32 cellular contexts compared by ENCODE assay signal in the genomic region with DNA sequence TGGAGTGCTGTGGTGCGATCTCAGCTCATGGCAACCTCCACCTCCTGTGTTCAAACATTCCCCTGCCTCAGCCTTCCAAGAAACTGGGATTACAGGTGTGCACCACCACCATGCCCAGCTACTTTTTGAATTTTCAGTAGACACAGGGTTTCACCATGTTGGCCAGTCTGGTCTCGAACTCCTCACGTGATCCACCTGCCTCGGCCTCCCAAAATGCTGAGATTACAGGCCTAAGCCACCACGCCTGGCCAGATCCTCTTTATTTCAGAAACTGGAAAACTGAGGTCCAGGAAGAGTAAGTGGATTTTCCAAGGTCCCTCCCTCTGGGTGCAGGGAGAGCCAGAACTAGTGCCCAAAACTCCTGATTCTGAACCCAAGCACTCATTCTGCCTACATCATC.
"Had no signal": no experiment of that assay in that cellular context is flagged by ENCODE, and none has a peak within 500 bp of the region (broad histone marks: within the 10 kb centered on the region; RNA-seq: fewer than 3 reads in every experiment).

No MANE protein-coding gene starts in this region.

- H3K4me3 Mint-ChIP-seq: activated CD4-positive, alpha-beta memory T cell treated with anti-CD3 and anti-CD28 coated beads for 36 hours; activated CD4-positive, alpha-beta T cell treated with anti-CD3 and anti-CD28 coated beads, Interleukin-2, amount 10 ng/mL, durations not matched to agents 24 days and 14 days; activated CD8-positive, alpha-beta T cell treated with anti-CD3 and anti-CD28 coated beads for 36 hours; activated naive CD4-positive, alpha-beta T cell treated with anti-CD3 and anti-CD28 coated beads, Interleukin-2, amount 10 ng/mL, durations not matched to agents 7 days and 5 days; activated naive CD4-positive, alpha-beta T cell treated with anti-CD3 and anti-CD28 coated beads, Interleukin-2, amount 50 U/mL, for 24 hours; activated naive CD8-positive, alpha-beta T cell treated with anti-CD3 and anti-CD28 coated beads, Interleukin-2, amount 50 U/mL, for 24 hours; brain; T-helper 17 cell had no signal

- H3K4me1 ChIP-seq: ascending aorta had no signal

- DNase-seq: activated B cell treated with CpG ODN at 0.5 μM for 24 hours; activated CD4-positive, alpha-beta memory T cell treated with anti-CD3 and anti-CD28 coated beads for 36 hours; activated CD4-positive, alpha-beta T cell treated with anti-CD3 and anti-CD28 coated beads for 4 hours; activated CD4-positive, alpha-beta T cell treated with anti-CD3 and anti-CD28 coated beads, Interleukin-2, amount 10 ng/mL, durations not matched to agents 24 days and 14 days; activated CD4-positive, alpha-beta T cell treated with anti-CD3 and anti-CD28 coated beads, Interleukin-2, amount 50 U/mL, for 1 hour; activated CD4-positive, alpha-beta T cell treated with anti-CD3 and anti-CD28 coated beads, Interleukin-2, amount 50 U/mL, for 4 hours; activated CD4-positive, CD25-positive, alpha-beta regulatory T cell treated with anti-CD3 and anti-CD28 coated beads, Interleukin-2, amount 50 U/mL, for 72 hours; activated CD8-positive, alpha-beta memory T cell treated with anti-CD3 and anti-CD28 coated beads, Interleukin-2, amount 50 U/mL, for 4 hours; activated CD8-positive, alpha-beta T cell treated with anti-CD3 and anti-CD28 coated beads for 36 hours; activated effector memory CD4-positive, alpha-beta T cell treated with Interleukin-2 at 50 U/mL for 16 hours; activated gamma-delta T cell; activated naive CD4-positive, alpha-beta T cell treated with anti-CD3 and anti-CD28 coated beads, Interleukin-2, amount 10 ng/mL, durations not matched to agents 7 days and 5 days; activated naive CD4-positive, alpha-beta T cell treated with Interleukin-2 at 50 U/mL for 16 hours; activated naive CD8-positive, alpha-beta T cell treated with anti-CD3 and anti-CD28 coated beads, Interleukin-2, amount 10 ng/mL, durations not matched to agents 7 days and 5 days; activated naive CD8-positive, alpha-beta T cell treated with anti-CD3 and anti-CD28 coated beads, Interleukin-2, amount 50 U/mL, for 24 hours; activated T-cell treated with anti-CD3 and anti-CD28 coated beads for 4 hours; activated T-cell treated with anti-CD3 and anti-CD28 coated beads, Interleukin-2, amount 50 U/mL, for 1 hour; activated T-cell treated with anti-CD3 and anti-CD28 coated beads, Interleukin-2, amount 50 U/mL, for 4 hours; amygdala; anterior cingulate cortex; caudate nucleus; cerebellar nuclear complex; T-cell; T-helper 17 cell had no signal

- H3K36me3 Mint-ChIP-seq: activated CD4-positive, alpha-beta memory T cell treated with anti-CD3 and anti-CD28 coated beads for 36 hours; activated naive CD4-positive, alpha-beta T cell treated with anti-CD3 and anti-CD28 coated beads, Interleukin-2, amount 10 ng/mL, durations not matched to agents 7 days and 5 days; activated naive CD4-positive, alpha-beta T cell treated with anti-CD3 and anti-CD28 coated beads, Interleukin-2, amount 50 U/mL, for 24 hours; activated naive CD8-positive, alpha-beta T cell; activated naive CD8-positive, alpha-beta T cell treated with anti-CD3 and anti-CD28 coated beads, Interleukin-2, amount 10 ng/mL, durations not matched to agents 7 days and 5 days; brain; T-cell had no signal

- H3K27ac ChIP-seq: ascending aorta, cardiac muscle cell, VCaP had no signal

- H3K27me3 Mint-ChIP-seq: activated B cell treated with CpG ODN at 0.5 μM for 24 hours; activated CD4-positive, alpha-beta memory T cell treated with anti-CD3 and anti-CD28 coated beads for 36 hours; activated CD4-positive, alpha-beta T cell treated with anti-CD3 and anti-CD28 coated beads, Interleukin-2, amount 10 ng/mL, durations not matched to agents 24 days and 14 days; activated CD8-positive, alpha-beta T cell treated with anti-CD3 and anti-CD28 coated beads for 36 hours; activated naive CD4-positive, alpha-beta T cell treated with anti-CD3 and anti-CD28 coated beads, Interleukin-2, amount 10 ng/mL, durations not matched to agents 7 days and 5 days; activated naive CD4-positive, alpha-beta T cell treated with anti-CD3 and anti-CD28 coated beads, Interleukin-2, amount 50 U/mL, for 24 hours; activated naive CD8-positive, alpha-beta T cell; activated naive CD8-positive, alpha-beta T cell treated with anti-CD3 and anti-CD28 coated beads, Interleukin-2, amount 10 ng/mL, durations not matched to agents 7 days and 5 days; activated naive CD8-positive, alpha-beta T cell treated with anti-CD3 and anti-CD28 coated beads, Interleukin-2, amount 50 U/mL, for 24 hours; central memory CD8-positive, alpha-beta T cell; T-cell; T-helper 17 cell had no signal

- H3K27me3 ChIP-seq: ascending aorta, cardiac muscle cell had no signal

- ATAC-seq: activated CD8-positive, alpha-beta T cell treated with anti-CD3 and anti-CD28 coated beads for 36 hours; activated naive CD8-positive, alpha-beta T cell treated with anti-CD3 and anti-CD28 coated beads, Interleukin-2, amount 50 U/mL, for 24 hours; activated T-cell treated with anti-CD3 and anti-CD28 coated beads, Interleukin-2, amount 50 U/mL, for 4 hours; T-cell; T-helper 17 cell had no signal

- H3K9me3 ChIP-seq: ascending aorta had no signal

- H3K9me3 Mint-ChIP-seq: central memory CD8-positive, alpha-beta T cell had no signal

- H3K4me3 ChIP-seq: cardiac muscle cell had no signal

- H3K27ac Mint-ChIP-seq: activated CD4-positive, alpha-beta memory T cell treated with anti-CD3 and anti-CD28 coated beads for 36 hours; activated CD4-positive, alpha-beta T cell treated with anti-CD3 and anti-CD28 coated beads, Interleukin-2, amount 10 ng/mL, durations not matched to agents 24 days and 14 days; activated CD8-positive, alpha-beta T cell treated with anti-CD3 and anti-CD28 coated beads for 36 hours; activated naive CD4-positive, alpha-beta T cell treated with anti-CD3 and anti-CD28 coated beads, Interleukin-2, amount 10 ng/mL, durations not matched to agents 7 days and 5 days; activated naive CD4-positive, alpha-beta T cell treated with anti-CD3 and anti-CD28 coated beads, Interleukin-2, amount 50 U/mL, for 24 hours; activated naive CD8-positive, alpha-beta T cell; activated naive CD8-positive, alpha-beta T cell treated with anti-CD3 and anti-CD28 coated beads, Interleukin-2, amount 10 ng/mL, durations not matched to agents 7 days and 5 days; activated naive CD8-positive, alpha-beta T cell treated with anti-CD3 and anti-CD28 coated beads, Interleukin-2, amount 50 U/mL, for 24 hours; activated T-helper 2 cell treated with anti-CD3 and anti-CD28 coated beads, Interferon-gamma antibody, Interleukin-2, Interleukin-4, amounts not matched to agents 10 μg/mL and 5 μg/mL and 100 μg/mL, durations not matched to agents 14 hours and 24 hours and 36 hours; T-cell; T-helper 17 cell had no signal

- H3K4me1 Mint-ChIP-seq: activated CD4-positive, alpha-beta T cell treated with anti-CD3 and anti-CD28 coated beads, Interleukin-2, amount 10 ng/mL, durations not matched to agents 24 days and 14 days; brain; T-helper 17 cell had no signal

- H3K36me3 ChIP-seq: ascending aorta, cardiac muscle cell had no signal
